Comparison of ENCODE assay signal across 10 cellular contexts in genomic region chr22:36349726-36350125, GRCh38. TPM values are rescaled to one million over a fixed set of nuclear protein-coding genes. Genes with fewer than 3 reads are reported as not detected.
DNase-seq lines count a peak whose midpoint lies in the region; ATAC-seq and TF ChIP-seq lines count a peak whose summit lies in the region.
"Had no signal": no experiment of that assay in that cellular context is flagged by ENCODE, and none has a peak within 500 bp of the region (broad histone marks: within the 10 kb centered on the region; RNA-seq: fewer than 3 reads in every experiment).

No MANE protein-coding gene starts in this region.

- 68 to 88% (median 84%) methylated on average over 2 of the region's 2 CpGs for WGBS in adrenal gland, 4 donors

- H3K4me1 Mint-ChIP-seq in activated T-cell treated with anti-CD3 and anti-CD28 coated beads, Interleukin-2, amount 50 U/mL, for 24 hours (ENCODE audit: low read depth): peaks cover 92% of the 10 kb centered on the region

- H3K4me3 ChIP-seq in adrenal gland (no peak overlapping the region), lower lobe of right lung (no peak overlapping the region), tibial artery (no peak overlapping the region)
- H3K4me3 ChIP-seq: colonic mucosa had no signal

- no peak for DNase-seq in activated T-cell treated with anti-CD3 and anti-CD28 coated beads, Interleukin-2, amount 50 U/mL, for 24 hours
- DNase-seq in activated T-cell treated with anti-CD3 and anti-CD28 coated beads, Interleukin-2, amount 50 U/mL, for 48 hours: no peak
- DNase-seq in adrenal gland: no peak
- no peak for DNase-seq in lower lobe of right lung
- no peak for DNase-seq in tibial artery
- DNase-seq in 8988T: no peak
- no peak for DNase-seq in NCI-H2227 (lab: John Stamatoyannopoulos, UW; ENCODE audit: unreplicated experiment)
- no peak for DNase-seq in head of caudate nucleus
- DNase-seq: colonic mucosa, nucleus accumbens had no signal

- TF ChIP-seq POLR2A in adrenal gland (IDR thresholded peaks at IDR 0.05): no peak

- H3K27me3 ChIP-seq in adrenal gland: no peaks in the 10 kb centered on the region
- no peaks in the 10 kb centered on the region for H3K27me3 ChIP-seq in lower lobe of right lung (ENCODE audit: low read depth)
- no peaks in the 10 kb centered on the region for H3K27me3 ChIP-seq in tibial artery
- H3K27me3 ChIP-seq: colonic mucosa had no signal

- H3K9me3 ChIP-seq in adrenal gland (replicated peaks in 1 of 3) (no peaks in the 10 kb centered on the region), lower lobe of right lung (no peaks in the 10 kb centered on the region), tibial artery (no peaks in the 10 kb centered on the region)
- H3K9me3 ChIP-seq: colonic mucosa had no signal

- peak overlapping the region; percentile 95 for H3K27ac Mint-ChIP-seq in activated T-cell treated with anti-CD3 and anti-CD28 coated beads, Interleukin-2, amount 50 U/mL, for 24 hours

- TF ChIP-seq CTCF in adrenal gland (IDR thresholded peaks at IDR 0.05) (no peak), lower lobe of right lung (IDR thresholded peaks at IDR 0.05) (no peak), tibial artery (IDR thresholded peaks at IDR 0.05) (no peak)

- no peak overlapping the region for H3K4me3 Mint-ChIP-seq in activated T-cell treated with anti-CD3 and anti-CD28 coated beads, Interleukin-2, amount 50 U/mL, for 24 hours

- H3K9me3 Mint-ChIP-seq in activated T-cell treated with anti-CD3 and anti-CD28 coated beads, Interleukin-2, amount 50 U/mL, for 24 hours: no peaks in the 10 kb centered on the region

- intact Hi-C loops in adrenal gland (cut with DNase I) (no loop called here), lower lobe of right lung (cut with DNase I) (no loop called here), tibial artery (cut with DNase I; ENCODE audit: low total_unique reads) (loop anchor here (5.0 kb wide), 1 partner anchor 38 kb away; the partner anchor contains the start of gene MYH9), head of caudate nucleus (cut with DNase I) (no loop called here)

- no peak for ATAC-seq in lower lobe of right lung

- peaks cover 91% of the 10 kb centered on the region for H3K36me3 Mint-ChIP-seq in activated T-cell treated with anti-CD3 and anti-CD28 coated beads, Interleukin-2, amount 50 U/mL, for 24 hours (ENCODE audit: low read depth)

- H3K36me3 ChIP-seq in adrenal gland (replicated peaks in 1 of 2) (peaks cover 0 to 22% of the 10 kb centered on the region in 2 donors), lower lobe of right lung (peaks cover 42% of the 10 kb centered on the region), tibial artery (peaks cover 9 to 31% (median 11%) of the 10 kb centered on the region in 3 donors)

- H3K4me1 ChIP-seq in adrenal gland (replicated peaks in 1 of 2): peaks cover 44 to 69% of the 10 kb centered on the region in 2 donors
- peaks cover 95% of the 10 kb centered on the region for H3K4me1 ChIP-seq in lower lobe of right lung
- peaks cover 0 to 99% (median 91%) of the 10 kb centered on the region in 4 donors for H3K4me1 ChIP-seq in tibial artery

- peak overlapping the region in 3 of 5 donors; percentile 82 to 98 (median 94) for H3K27ac ChIP-seq in adrenal gland
- peak overlapping the region; percentile 83 for H3K27ac ChIP-seq in lower lobe of right lung
- H3K27ac ChIP-seq in tibial artery: peak overlapping the region; percentile 95

- no peaks in the 10 kb centered on the region for H3K27me3 Mint-ChIP-seq in activated T-cell treated with anti-CD3 and anti-CD28 coated beads, Interleukin-2, amount 50 U/mL, for 24 hours

RNA-seq across cellular contexts. Expression of gene MYH9, which starts 38.0 kb away (rescaled TPM):
- total RNA-seq in adrenal gland (100 to 1,000 TPM; 294 to 427 (median 369) TPM), lower lobe of right lung (659 TPM)
- 100 to 1,000 TPM in 2 of 3 donors, 10 to 100 TPM in 1; 96.2 to 164 (median 133) TPM for polyA plus RNA-seq in adrenal gland
